1 cellular context compared by ENCODE assay signal in the genomic region with DNA sequence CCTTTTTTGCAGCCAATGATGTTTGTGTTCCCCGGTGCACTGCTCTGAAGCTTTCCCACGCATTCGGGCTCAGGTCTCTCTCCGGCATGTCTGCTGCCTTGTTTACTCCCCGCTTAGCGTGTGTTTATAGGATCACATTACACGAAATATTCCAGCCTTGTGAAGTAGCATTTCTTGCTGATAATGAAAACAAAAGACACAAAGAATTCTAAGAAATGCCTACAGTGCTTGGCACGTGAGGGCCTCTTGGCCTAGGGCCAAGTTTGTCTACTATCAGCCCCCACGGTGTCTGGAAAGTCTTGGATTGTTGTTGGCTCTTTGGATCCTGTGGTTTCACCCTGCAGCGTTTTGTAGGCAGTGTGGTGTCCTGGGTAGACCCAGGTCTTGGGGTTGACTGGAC.
A peak's percentile ranks its signal among the peaks of the same experiment; 100 is the strongest.
TF ChIP-seq lines count a peak whose summit lies in the region.

No MANE protein-coding gene starts in this region.

TF ChIP-seq in HepG2, 621 proteins besides CTCF, POLR2A, EP300 and RAD21:
- no peak for TF ChIP-seq JUN (CRISPR knock-in tag; IDR thresholded peaks at IDR 0.05)
- TF ChIP-seq ZNF761 (CRISPR knock-in tag; conservative IDR thresholded peaks at IDR 0.05), result no peak
- peak; percentile 22; the same call in 1 of the 2 replicates for TF ChIP-seq FOXA3 (CRISPR knock-in tag; IDR thresholded peaks at IDR 0.05)
- TF ChIP-seq SPEN (CRISPR knock-in tag; IDR thresholded peaks at IDR 0.05; ENCODE audit: low read depth), result no peak
- no peak for TF ChIP-seq MIER2 (CRISPR knock-in tag; IDR thresholded peaks at IDR 0.05)
- no peak for TF ChIP-seq SOX6 (IDR thresholded peaks at IDR 0.05)
- TF ChIP-seq SOX6 (CRISPR knock-in tag; IDR thresholded peaks at IDR 0.05), result peak; percentile 32; the same call in 1 of the 2 replicates
- TF ChIP-seq ZNF20 (CRISPR knock-in tag; IDR thresholded peaks at IDR 0.05), result no peak
- TF ChIP-seq, protein P1, sequence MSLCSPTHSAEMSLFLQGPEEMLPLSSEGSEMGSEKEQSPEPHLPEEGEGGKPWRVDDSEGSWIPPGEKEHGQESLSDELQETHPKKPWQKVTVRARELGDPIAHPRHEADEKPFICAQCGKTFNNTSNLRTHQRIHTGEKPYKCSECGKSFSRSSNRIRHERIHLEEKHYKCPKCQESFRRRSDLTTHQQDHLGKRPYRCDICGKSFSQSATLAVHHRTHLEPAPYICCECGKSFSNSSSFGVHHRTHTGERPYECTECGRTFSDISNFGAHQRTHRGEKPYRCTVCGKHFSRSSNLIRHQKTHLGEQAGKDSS (CRISPR knock-in tag; IDR thresholded peaks at IDR 0.05; ENCODE audit: borderline replicate concordance, low read depth), result no peak
- TF ChIP-seq PHF21A (CRISPR knock-in tag; IDR thresholded peaks at IDR 0.05), result no peak
- no peak for TF ChIP-seq MXI1 (IDR thresholded peaks at IDR 0.05; ENCODE audit: borderline replicate concordance, low read depth, low read length)
- TF ChIP-seq SYNCRIP (IDR thresholded peaks at IDR 0.05; ENCODE audit: insufficient read depth, low read depth, low read length), result no peak
- TF ChIP-seq SOX13 (IDR thresholded peaks at IDR 0.05), result no peak
- peak in 1 of 2 experiments; percentile 35; a peak in 1 of 4 replicates for TF ChIP-seq SOX13 (CRISPR knock-in tag; conservative IDR thresholded peaks at IDR 0.05 in 1 of 2, IDR thresholded peaks at IDR 0.05 in 1 of 2)
- TF ChIP-seq, protein P2, sequence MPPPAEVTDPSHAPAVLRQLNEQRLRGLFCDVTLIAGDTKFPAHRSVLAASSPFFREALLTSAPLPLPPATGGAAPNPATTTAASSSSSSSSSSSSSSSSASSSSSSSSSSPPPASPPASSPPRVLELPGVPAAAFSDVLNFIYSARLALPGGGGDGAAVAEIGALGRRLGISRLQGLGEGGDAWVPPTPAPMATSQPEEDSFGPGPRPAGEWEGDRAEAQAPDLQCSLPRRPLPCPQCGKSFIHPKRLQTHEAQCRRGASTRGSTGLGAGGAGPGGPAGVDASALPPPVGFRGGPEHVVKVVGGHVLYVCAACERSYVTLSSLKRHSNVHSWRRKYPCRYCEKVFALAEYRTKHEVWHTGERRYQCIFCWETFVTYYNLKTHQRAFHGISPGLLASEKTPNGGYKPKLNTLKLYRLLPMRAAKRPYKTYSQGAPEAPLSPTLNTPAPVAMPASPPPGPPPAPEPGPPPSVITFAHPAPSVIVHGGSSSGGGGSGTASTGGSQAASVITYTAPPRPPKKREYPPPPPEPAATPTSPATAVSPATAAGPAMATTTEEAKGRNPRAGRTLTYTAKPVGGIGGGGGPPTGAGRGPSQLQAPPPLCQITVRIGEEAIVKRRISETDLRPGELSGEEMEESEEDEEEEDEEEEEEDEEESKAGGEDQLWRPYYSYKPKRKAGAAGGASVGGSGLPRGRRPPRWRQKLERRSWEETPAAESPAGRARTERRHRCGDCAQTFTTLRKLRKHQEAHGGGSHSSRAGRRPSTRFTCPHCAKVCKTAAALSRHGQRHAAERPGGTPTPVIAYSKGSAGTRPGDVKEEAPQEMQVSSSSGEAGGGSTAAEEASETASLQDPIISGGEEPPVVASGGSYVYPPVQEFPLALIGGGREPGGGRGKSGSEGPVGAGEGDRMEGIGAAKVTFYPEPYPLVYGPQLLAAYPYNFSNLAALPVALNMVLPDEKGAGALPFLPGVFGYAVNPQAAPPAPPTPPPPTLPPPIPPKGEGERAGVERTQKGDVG (CRISPR knock-in tag; IDR thresholded peaks at IDR 0.05; ENCODE audit: borderline replicate concordance), result no peak
- TF ChIP-seq BHLHE40 (IDR thresholded peaks at IDR 0.05; ENCODE audit: low read length), result peak; percentile 51; the same call in 1 of the 2 replicates
- TF ChIP-seq, protein P3, sequence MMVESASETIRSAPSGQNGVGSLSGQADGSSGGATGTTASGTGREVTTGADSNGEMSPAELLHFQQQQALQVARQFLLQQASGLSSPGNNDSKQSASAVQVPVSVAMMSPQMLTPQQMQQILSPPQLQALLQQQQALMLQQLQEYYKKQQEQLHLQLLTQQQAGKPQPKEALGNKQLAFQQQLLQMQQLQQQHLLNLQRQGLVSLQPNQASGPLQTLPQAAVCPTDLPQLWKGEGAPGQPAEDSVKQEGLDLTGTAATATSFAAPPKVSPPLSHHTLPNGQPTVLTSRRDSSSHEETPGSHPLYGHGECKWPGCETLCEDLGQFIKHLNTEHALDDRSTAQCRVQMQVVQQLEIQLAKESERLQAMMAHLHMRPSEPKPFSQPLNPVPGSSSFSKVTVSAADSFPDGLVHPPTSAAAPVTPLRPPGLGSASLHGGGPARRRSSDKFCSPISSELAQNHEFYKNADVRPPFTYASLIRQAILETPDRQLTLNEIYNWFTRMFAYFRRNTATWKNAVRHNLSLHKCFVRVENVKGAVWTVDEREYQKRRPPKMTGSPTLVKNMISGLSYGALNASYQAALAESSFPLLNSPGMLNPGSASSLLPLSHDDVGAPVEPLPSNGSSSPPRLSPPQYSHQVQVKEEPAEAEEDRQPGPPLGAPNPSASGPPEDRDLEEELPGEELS (CRISPR knock-in tag; IDR thresholded peaks at IDR 0.05), result no peak
- TF ChIP-seq GTF2F1 (IDR thresholded peaks at IDR 0.05; ENCODE audit: low read length), result no peak
TF ChIP-seq in HepG2: peak in this region for 4.
